ENCODE assay signal across 8 cellular contexts in genomic region chr10:110224992-110225391, GRCh38. TPM values are rescaled to one million over a fixed set of nuclear protein-coding genes. Genes with fewer than 3 reads are reported as not detected.
DNase-seq lines count a peak whose midpoint lies in the region; ATAC-seq and TF ChIP-seq lines count a peak whose summit lies in the region.

No MANE protein-coding gene starts in this region.

- peaks cover 23% of the 10 kb centered on the region for H3K4me1 Mint-ChIP-seq in glutamatergic neuron (ENCODE audit: low read depth, unreplicated experiment)
- peaks cover 35% of the 10 kb centered on the region for H3K4me1 Mint-ChIP-seq in stimulated activated memory B cell treated with anti-CD40 and anti-IgM and Interleukin-4, amounts not matched to agents 10 μg/mL and 1 μg/mL and 100 μg/mL, for 72 hours

- POLR2A ChIA-PET in SK-N-SH (lab: Yijun Ruan, JAX): interaction anchor here (1.1 kb wide), 1 partner anchor 16 kb away, joined by 3 read pairs; no protein-coding TSS in a partner anchor

- 0 out of 2 replicates have a peak overlapping the region, but pooled peaks have one; percentile 31 for H3K9ac ChIP-seq in SK-N-SH

- H3K27ac Mint-ChIP-seq in glutamatergic neuron (ENCODE audit: unreplicated experiment): no peak overlapping the region
- H3K27ac Mint-ChIP-seq in stimulated activated memory B cell treated with anti-CD40 and anti-IgM and Interleukin-4, amounts not matched to agents 10 μg/mL and 1 μg/mL and 100 μg/mL, for 72 hours: no peak overlapping the region

- H3K79me2 ChIP-seq in SK-N-SH (ENCODE audit: insufficient read depth): no peaks in the 10 kb centered on the region

- H3K27me3 Mint-ChIP-seq in glutamatergic neuron (ENCODE audit: unreplicated experiment): peaks cover 17% of the 10 kb centered on the region
- H3K27me3 Mint-ChIP-seq in stimulated activated memory B cell treated with anti-CD40 and anti-IgM and Interleukin-4, amounts not matched to agents 10 μg/mL and 1 μg/mL and 100 μg/mL, for 72 hours: peaks cover 15% of the 10 kb centered on the region

- no peaks in the 10 kb centered on the region for H3K27me3 ChIP-seq in SK-N-SH (ENCODE audit: insufficient read depth)

- no peaks in the 10 kb centered on the region for H4K20me1 ChIP-seq in SK-N-SH (ENCODE audit: insufficient read depth)

- H3K4me3 ChIP-seq in SK-N-SH (ENCODE audit: low read depth in 2 of 2, low read length in 1 of 2) (peak overlapping the region; percentile 57 to 83), WI38 (ENCODE audit: low read depth, low read length) (peak overlapping the region; percentile 70)

- peak overlapping the region; percentile 74 for H3K4me2 ChIP-seq in SK-N-SH

- no peak for TF ChIP-seq EP300 in SK-N-SH (IDR thresholded peaks at IDR 0.05; ENCODE audit: borderline replicate concordance in 1 of 2, low read depth in 1 of 2, low read length in 1 of 2)

- no peak for TF ChIP-seq CTCF in SK-N-SH (IDR thresholded peaks at IDR 0.05)
- no peak for TF ChIP-seq CTCF in WI38 (IDR thresholded peaks at IDR 0.05; ENCODE audit: low read depth, low read length)
- no peak for TF ChIP-seq CTCF in glutamatergic neuron (IDR thresholded peaks at IDR 0.05; ENCODE audit: partially characterized antibody, unreplicated experiment)

- H3K4me1 ChIP-seq in SK-N-SH (ENCODE audit: control insufficient read depth in 1 of 2, insufficient read depth in 2 of 2, low read depth in 1 of 2, low read length in 1 of 2): peaks cover 0 to 14% of the 10 kb centered on the region in 2 experiments; a peak in 2 of 4 replicates

- H3K27ac ChIP-seq in SK-N-SH (ENCODE audit: low read depth in 2 of 2, low read length in 1 of 2): peak overlapping the region; percentile 39 to 65; a peak in 2 of 4 replicates

- H3K9me3 Mint-ChIP-seq in glutamatergic neuron (ENCODE audit: unreplicated experiment): peaks cover 13% of the 10 kb centered on the region
- H3K9me3 Mint-ChIP-seq in stimulated activated memory B cell treated with anti-CD40 and anti-IgM and Interleukin-4, amounts not matched to agents 10 μg/mL and 1 μg/mL and 100 μg/mL, for 72 hours: no peaks in the 10 kb centered on the region

- peak overlapping the region; percentile 85 for H3K4me3 Mint-ChIP-seq in glutamatergic neuron (ENCODE audit: unreplicated experiment)
- peak overlapping the region; percentile 73 for H3K4me3 Mint-ChIP-seq in stimulated activated memory B cell treated with anti-CD40 and anti-IgM and Interleukin-4, amounts not matched to agents 10 μg/mL and 1 μg/mL and 100 μg/mL, for 72 hours

- H3F3A ChIP-seq in SK-N-SH (replicated peaks; ENCODE audit: insufficient read depth): no peaks in the 10 kb centered on the region

- CTCF ChIA-PET in SK-N-SH (lab: Yijun Ruan, JAX): interaction anchor here (0.7 to 6.0 kb wide), 9 partner anchors 9 to 504 kb away, joined by 3 to 32 read pairs (median 5); partner anchors contain the start of gene MXI1

- 75% methylated on average over 9 of the region's 9 CpGs for WGBS in SK-N-SH (ENCODE audit: low lambda C conversion rate)

- ATAC-seq in SK-N-SH treated with all-trans-retinoic acid at 6 μM for 48 hours (no peak), HG03457 (IDR thresholded peaks at IDR 0.05; ENCODE audit: unreplicated experiment) (no peak)
- ATAC-seq in stimulated activated memory B cell treated with anti-CD40 and anti-IgM and Interleukin-4, amounts not matched to agents 10 μg/mL and 1 μg/mL and 100 μg/mL, for 72 hours: no peak

- peaks cover 0 to 17% of the 10 kb centered on the region in 2 experiments for H3K36me3 ChIP-seq in SK-N-SH (replicated peaks in 1 of 2; ENCODE audit: control insufficient read depth in 1 of 2, insufficient read depth in 2 of 2, low read length in 1 of 2)

- no peaks in the 10 kb centered on the region for H3K9me2 ChIP-seq in SK-N-SH

- 0 out of 2 replicates have a peak overlapping the region, but pooled peaks have one; percentile 80 for H2AFZ ChIP-seq in SK-N-SH (ENCODE audit: low read depth)

- DNase-seq in SK-N-SH: no peak
- DNase-seq in glutamatergic neuron: no peak
- DNase-seq in retina: no peak
- no peak for DNase-seq in cerebellar nuclear complex (lab: John Stamatoyannopoulos, UW)

- no peaks in the 10 kb centered on the region for H3K9me3 ChIP-seq in SK-N-SH

- TF ChIP-seq RAD21 in SK-N-SH (IDR thresholded peaks at IDR 0.05; ENCODE audit: low read length): no peak

- H3K36me3 Mint-ChIP-seq in glutamatergic neuron (ENCODE audit: unreplicated experiment): no peaks in the 10 kb centered on the region
- H3K36me3 Mint-ChIP-seq in stimulated activated memory B cell treated with anti-CD40 and anti-IgM and Interleukin-4, amounts not matched to agents 10 μg/mL and 1 μg/mL and 100 μg/mL, for 72 hours: peaks cover 7% of the 10 kb centered on the region

TF ChIP-seq in SK-N-SH, 30 proteins besides CTCF, POLR2A, EP300 and RAD21:
- TF ChIP-seq SMC3 (IDR thresholded peaks at IDR 0.05; ENCODE audit: low read depth, low read length) (no peak), GATA2 (CRISPR knock-in tag; IDR thresholded peaks at IDR 0.05) (no peak), CHD2 (IDR thresholded peaks at IDR 0.05; ENCODE audit: low read length, partially characterized antibody) (no peak), JUND (IDR thresholded peaks at IDR 0.05) (no peak), IRF3 (IDR thresholded peaks at IDR 0.05; ENCODE audit: low read depth, low read length) (no peak), TCF12 (IDR thresholded peaks at IDR 0.05) (no peak), RFX5 (IDR thresholded peaks at IDR 0.05; ENCODE audit: low read length) (no peak)

TF ChIP-seq in SK-N-SH treated with all-trans-retinoic acid at 6 μM for 48 hours, 23 proteins besides CTCF, POLR2A, EP300 and RAD21:
- TF ChIP-seq PPARA (CRISPR knock-in tag; IDR thresholded peaks at IDR 0.05; ENCODE audit: borderline replicate concordance) (no peak), SNAI2 (CRISPR knock-in tag; IDR thresholded peaks at IDR 0.05) (no peak), CSDC2 (CRISPR knock-in tag; IDR thresholded peaks at IDR 0.05) (no peak), ZC3H10 (CRISPR knock-in tag; IDR thresholded peaks at IDR 0.05) (no peak), ZNF8 (CRISPR knock-in tag; IDR thresholded peaks at IDR 0.05) (no peak), ISL1 (CRISPR knock-in tag; IDR thresholded peaks at IDR 0.05) (no peak), OSR1 (CRISPR knock-in tag; IDR thresholded peaks at IDR 0.05) (no peak), ZNF565 (CRISPR knock-in tag; conservative IDR thresholded peaks at IDR 0.05; ENCODE audit: low read depth) (no peak), TOX (CRISPR knock-in tag; IDR thresholded peaks at IDR 0.05; ENCODE audit: borderline replicate concordance) (no peak), ZFP3 (CRISPR knock-in tag; IDR thresholded peaks at IDR 0.05) (no peak), ESRRG (CRISPR knock-in tag; IDR thresholded peaks at IDR 0.05) (no peak), ARNTL (CRISPR knock-in tag; IDR thresholded peaks at IDR 0.05; ENCODE audit: borderline replicate concordance, low read depth) (no peak), GLIS3 (CRISPR knock-in tag; IDR thresholded peaks at IDR 0.05) (no peak), ZNF70 (CRISPR knock-in tag; IDR thresholded peaks at IDR 0.05) (no peak)
- TF ChIP-seq, protein P1, sequence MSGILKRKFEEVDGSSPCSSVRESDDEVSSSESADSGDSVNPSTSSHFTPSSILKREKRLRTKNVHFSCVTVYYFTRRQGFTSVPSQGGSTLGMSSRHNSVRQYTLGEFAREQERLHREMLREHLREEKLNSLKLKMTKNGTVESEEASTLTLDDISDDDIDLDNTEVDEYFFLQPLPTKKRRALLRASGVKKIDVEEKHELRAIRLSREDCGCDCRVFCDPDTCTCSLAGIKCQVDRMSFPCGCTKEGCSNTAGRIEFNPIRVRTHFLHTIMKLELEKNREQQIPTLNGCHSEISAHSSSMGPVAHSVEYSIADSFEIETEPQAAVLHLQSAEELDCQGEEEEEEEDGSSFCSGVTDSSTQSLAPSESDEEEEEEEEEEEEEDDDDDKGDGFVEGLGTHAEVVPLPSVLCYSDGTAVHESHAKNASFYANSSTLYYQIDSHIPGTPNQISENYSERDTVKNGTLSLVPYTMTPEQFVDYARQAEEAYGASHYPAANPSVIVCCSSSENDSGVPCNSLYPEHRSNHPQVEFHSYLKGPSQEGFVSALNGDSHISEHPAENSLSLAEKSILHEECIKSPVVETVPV (CRISPR knock-in tag; IDR thresholded peaks at IDR 0.05): no peak

RNA-seq across cellular contexts. Expression of gene MXI1, which starts 17.6 kb away (rescaled TPM):
- polyA plus RNA-seq in SK-N-SH (2012; rRNA removed): 13.8 and 17.8 TPM in 2 replicates
- 16.4 and 18.0 TPM in 2 replicates for polyA plus RNA-seq in SK-N-SH (2012; cell fraction: cytosol; rRNA removed)
- 12.8 and 28.2 TPM in 2 replicates for polyA plus RNA-seq in SK-N-SH (2012; cell fraction: nucleus; rRNA removed)
- total RNA-seq in glutamatergic neuron (ENCODE audit: unreplicated experiment): 48.1 TPM
